ENCODE assay signal across 21 cellular contexts in the genomic region with DNA sequence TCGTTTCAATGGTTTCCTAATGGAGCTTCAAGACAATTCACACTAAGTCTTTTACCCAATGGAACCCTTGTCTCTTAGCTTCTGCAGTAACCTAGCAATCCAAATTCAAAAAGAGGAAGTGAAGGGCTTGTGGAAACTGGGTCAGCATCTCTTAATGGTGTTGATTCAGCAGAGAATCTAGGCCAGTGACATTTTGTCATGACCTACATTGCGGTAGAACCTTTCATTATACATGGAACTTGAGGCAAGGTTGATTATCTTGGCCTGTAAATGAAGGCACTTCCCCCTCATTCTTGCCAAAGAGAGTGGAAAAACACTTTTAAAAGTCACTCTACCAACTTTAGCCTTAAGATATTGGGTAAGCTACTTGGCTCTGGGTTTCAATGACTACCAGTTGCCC. TPM values are rescaled to one million over a fixed set of nuclear protein-coding genes. Genes with fewer than 3 reads are reported as not detected.
DNase-seq lines count a peak whose midpoint lies in the region; ATAC-seq and TF ChIP-seq lines count a peak whose summit lies in the region.
"Had no signal": no experiment of that assay in that cellular context is flagged by ENCODE, and none has a peak within 500 bp of the region (broad histone marks: within the 10 kb centered on the region; RNA-seq: fewer than 3 reads in every experiment).

No MANE protein-coding gene starts in this region.

- no peak overlapping the region for H3K9ac ChIP-seq in MM.1S (ENCODE audit: low read length)
- H3K9ac ChIP-seq: neural progenitor cell had no signal

- no peak for ATAC-seq in GM18505 (IDR thresholded peaks at IDR 0.05; ENCODE audit: unreplicated experiment)
- ATAC-seq: upper lobe of right lung had no signal

- peaks cover 52% of the 10 kb centered on the region for H3K4me1 Mint-ChIP-seq in activated CD4-positive, alpha-beta T cell treated with anti-CD3 and anti-CD28 coated beads, Interleukin-2, amount 10 ng/mL, durations not matched to agents 7 days and 5 days
- H3K4me1 Mint-ChIP-seq in activated T-helper 1 cell treated with anti-CD3 and anti-CD28 coated beads, Interleukin-12 subunit alpha, Interleukin-12 subunit beta, Interleukin-2, Interleukin-4 antibody, amounts not matched to agents 30 ng/mL and 10 ng/mL and 1 ng/mL, durations not matched to agents 14 hours and 24 hours and 36 hours (ENCODE audit: low read depth) = peaks cover 56% of the 10 kb centered on the region

- no peaks in the 10 kb centered on the region for H3K27me3 ChIP-seq in MM.1S (replicated peaks; ENCODE audit: insufficient read depth, low read length)
- no peaks in the 10 kb centered on the region for H3K27me3 ChIP-seq in tibial artery
- H3K27me3 ChIP-seq: neural progenitor cell, upper lobe of right lung had no signal

- no peak overlapping the region for H3K4me3 Mint-ChIP-seq in activated CD4-positive, alpha-beta T cell treated with anti-CD3 and anti-CD28 coated beads, Interleukin-2, amount 10 ng/mL, durations not matched to agents 7 days and 5 days
- no peak overlapping the region for H3K4me3 Mint-ChIP-seq in activated T-helper 1 cell treated with anti-CD3 and anti-CD28 coated beads, Interleukin-12 subunit alpha, Interleukin-12 subunit beta, Interleukin-2, Interleukin-4 antibody, amounts not matched to agents 30 ng/mL and 10 ng/mL and 1 ng/mL, durations not matched to agents 14 hours and 24 hours and 36 hours
- H3K4me3 Mint-ChIP-seq: CD14-positive monocyte; HFFc6; neural progenitor cell; stimulated activated naive B cell treated with anti-CD40 and anti-IgM and Interleukin-4, amounts not matched to agents 10 μg/mL and 1 μg/mL and 100 μg/mL, for 72 hours had no signal

- peak overlapping the region; percentile 43 for H3K27ac Mint-ChIP-seq in activated CD4-positive, alpha-beta T cell treated with anti-CD3 and anti-CD28 coated beads, Interleukin-2, amount 10 ng/mL, durations not matched to agents 7 days and 5 days
- H3K27ac Mint-ChIP-seq in activated T-helper 1 cell treated with anti-CD3 and anti-CD28 coated beads, Interleukin-12 subunit alpha, Interleukin-12 subunit beta, Interleukin-2, Interleukin-4 antibody, amounts not matched to agents 30 ng/mL and 10 ng/mL and 1 ng/mL, durations not matched to agents 14 hours and 24 hours and 36 hours = peak overlapping the region; percentile 3
- H3K27ac Mint-ChIP-seq: activated T-helper 2 cell treated with anti-CD3 and anti-CD28 coated beads, Interferon-gamma antibody, Interleukin-2, Interleukin-4, amounts not matched to agents 10 μg/mL and 5 μg/mL and 100 μg/mL, durations not matched to agents 14 hours and 24 hours and 36 hours; HFFc6; neural progenitor cell; stimulated activated naive B cell treated with anti-CD40 and anti-IgM and Interleukin-4, amounts not matched to agents 10 μg/mL and 1 μg/mL and 100 μg/mL, for 72 hours had no signal

- peaks cover 3% of the 10 kb centered on the region for H3K36me3 Mint-ChIP-seq in activated CD4-positive, alpha-beta T cell treated with anti-CD3 and anti-CD28 coated beads, Interleukin-2, amount 10 ng/mL, durations not matched to agents 7 days and 5 days (ENCODE audit: low read depth)
- H3K36me3 Mint-ChIP-seq in activated T-helper 1 cell treated with anti-CD3 and anti-CD28 coated beads, Interleukin-12 subunit alpha, Interleukin-12 subunit beta, Interleukin-2, Interleukin-4 antibody, amounts not matched to agents 30 ng/mL and 10 ng/mL and 1 ng/mL, durations not matched to agents 14 hours and 24 hours and 36 hours (ENCODE audit: low read depth) = no peaks in the 10 kb centered on the region
- H3K36me3 Mint-ChIP-seq: CD14-positive monocyte; neural progenitor cell; stimulated activated naive B cell treated with anti-CD40 and anti-IgM and Interleukin-4, amounts not matched to agents 10 μg/mL and 1 μg/mL and 100 μg/mL, for 72 hours had no signal

- no peaks in the 10 kb centered on the region for H3K36me3 ChIP-seq in MM.1S (replicated peaks; ENCODE audit: insufficient read depth, low read length)
- no peaks in the 10 kb centered on the region for H3K36me3 ChIP-seq in tibial artery
- H3K36me3 ChIP-seq: neural progenitor cell, upper lobe of right lung had no signal

- H3K4me3 ChIP-seq in MM.1S (ENCODE audit: low read length) (no peak overlapping the region), tibial artery (no peak overlapping the region)
- H3K4me3 ChIP-seq: neural progenitor cell, upper lobe of right lung had no signal

- H3K9me3 ChIP-seq in MM.1S (replicated peaks; ENCODE audit: insufficient read depth, low read length) (no peaks in the 10 kb centered on the region), tibial artery (no peaks in the 10 kb centered on the region)
- H3K9me3 ChIP-seq: upper lobe of right lung had no signal

- intact Hi-C loops in activated T-helper 1 cell treated with anti-CD3 and anti-CD28 coated beads, Interleukin-12 subunit alpha, Interleukin-12 subunit beta, Interleukin-2, Interleukin-4 antibody, amounts not matched to agents 30 ng/mL and 10 ng/mL and 1 ng/mL, durations not matched to agents 14 hours and 24 hours and 36 hours (cut with micrococcal nuclease) = loop anchor here (5.0 to 10.0 kb wide), 2 partner anchors 55 to 133 kb away; partner anchors contain the start of gene C2CD4A
- intact Hi-C loops in tibial artery (cut with DNase I; ENCODE audit: low total_unique reads) = no loop called here

- H3F3A ChIP-seq in MM.1S (ENCODE audit: insufficient read depth, low read length) = no peaks in the 10 kb centered on the region

- TF ChIP-seq POLR2A in GM18505 (IDR thresholded peaks at IDR 0.05; ENCODE audit: borderline replicate concordance, extremely low read depth, insufficient read depth, insufficient read length) = no peak

- no peaks in the 10 kb centered on the region for H3K9me2 ChIP-seq in MM.1S (replicated peaks; ENCODE audit: insufficient read depth, low read length)

- no peak overlapping the region for H2AFZ ChIP-seq in MM.1S (ENCODE audit: low read length)
- H2AFZ ChIP-seq: neural progenitor cell had no signal

- DNase-seq in activated CD4-positive, alpha-beta T cell treated with anti-CD3 and anti-CD28 coated beads, Interleukin-2, amount 10 ng/mL, durations not matched to agents 7 days and 5 days = no peak
- no peak for DNase-seq in activated CD4-positive, alpha-beta T cell treated with anti-CD3 and anti-CD28 coated beads, Interleukin-2, amount 50 U/mL, for 4 hours
- DNase-seq in MM.1S = no peak
- no peak for DNase-seq in activated T-helper 1 cell treated with anti-CD3 and anti-CD28 coated beads, Interleukin-12 subunit alpha, Interleukin-12 subunit beta, Interleukin-2, Interleukin-4 antibody, amounts not matched to agents 30 ng/mL and 10 ng/mL and 1 ng/mL, durations not matched to agents 14 hours and 24 hours and 36 hours (ENCODE audit: low spot score)
- DNase-seq in pons (ENCODE audit: low spot score) = peak; percentile 35
- no peak for DNase-seq in DMS153 (lab: John Stamatoyannopoulos, UW)
- DNase-seq in tibial artery = no peak
- DNase-seq: activated CD4-positive, alpha-beta T cell treated with anti-CD3 and anti-CD28 coated beads for 1 hour; amniotic stem cell; effector CD8-positive, alpha-beta T cell; HFFc6; kidney glomerular epithelial cell; NCI-H2227 treated with DMSO at 0.1 percent for 48 hours; SHP77; stimulated activated naive B cell treated with anti-CD40 and anti-IgM and Interleukin-4, amounts not matched to agents 10 μg/mL and 1 μg/mL and 100 μg/mL, for 72 hours; upper lobe of right lung had no signal

- no peaks in the 10 kb centered on the region for H3K27me3 Mint-ChIP-seq in activated CD4-positive, alpha-beta T cell treated with anti-CD3 and anti-CD28 coated beads, Interleukin-2, amount 10 ng/mL, durations not matched to agents 7 days and 5 days
- peaks cover 2% of the 10 kb centered on the region for H3K27me3 Mint-ChIP-seq in activated T-helper 1 cell treated with anti-CD3 and anti-CD28 coated beads, Interleukin-12 subunit alpha, Interleukin-12 subunit beta, Interleukin-2, Interleukin-4 antibody, amounts not matched to agents 30 ng/mL and 10 ng/mL and 1 ng/mL, durations not matched to agents 14 hours and 24 hours and 36 hours (ENCODE audit: insufficient read depth)

- TF ChIP-seq CTCF in MM.1S (IDR thresholded peaks at IDR 0.05; ENCODE audit: low read length) (no peak), tibial artery (IDR thresholded peaks at IDR 0.05) (no peak)

- POLR2A ChIA-PET in activated CD4-positive, alpha-beta T cell treated with anti-CD3 and anti-CD28 coated beads, Interleukin-2, amount 10 ng/mL, durations not matched to agents 7 days and 5 days (lab: Charles Lee) = no interaction called here

- no peaks in the 10 kb centered on the region for H3K79me2 ChIP-seq in MM.1S (ENCODE audit: low read length)

- CTCF ChIA-PET in activated CD4-positive, alpha-beta T cell treated with anti-CD3 and anti-CD28 coated beads, Interleukin-2, amount 10 ng/mL, durations not matched to agents 7 days and 5 days (lab: Charles Lee) = no interaction called here

- H3K27ac ChIP-seq in MM.1S (ENCODE audit: low read length) = no peak overlapping the region
- H3K27ac ChIP-seq in tibial artery = no peak overlapping the region
- H3K27ac ChIP-seq: neural progenitor cell, upper lobe of right lung had no signal

- no peaks in the 10 kb centered on the region for H4K20me1 ChIP-seq in MM.1S (ENCODE audit: insufficient read depth, low read length)

- H3K4me2 ChIP-seq in MM.1S (ENCODE audit: low read depth, low read length) = peak overlapping the region; percentile 16; the same call in 1 of the 2 replicates
- H3K4me2 ChIP-seq: neural progenitor cell had no signal

- H3K9me3 Mint-ChIP-seq in activated CD4-positive, alpha-beta T cell treated with anti-CD3 and anti-CD28 coated beads, Interleukin-2, amount 10 ng/mL, durations not matched to agents 7 days and 5 days = peaks cover 2% of the 10 kb centered on the region
- no peaks in the 10 kb centered on the region for H3K9me3 Mint-ChIP-seq in activated T-helper 1 cell treated with anti-CD3 and anti-CD28 coated beads, Interleukin-12 subunit alpha, Interleukin-12 subunit beta, Interleukin-2, Interleukin-4 antibody, amounts not matched to agents 30 ng/mL and 10 ng/mL and 1 ng/mL, durations not matched to agents 14 hours and 24 hours and 36 hours
- H3K9me3 Mint-ChIP-seq: activated T-helper 2 cell treated with anti-CD3 and anti-CD28 coated beads, Interferon-gamma antibody, Interleukin-2, Interleukin-4, amounts not matched to agents 10 μg/mL and 5 μg/mL and 100 μg/mL, durations not matched to agents 14 hours and 24 hours and 36 hours; HFFc6 had no signal

- H3K4me1 ChIP-seq in MM.1S (ENCODE audit: low read length) (peaks cover 31% of the 10 kb centered on the region), tibial artery (peaks cover 0 to 20% (median 1%) of the 10 kb centered on the region in 4 donors)
- H3K4me1 ChIP-seq: neural progenitor cell had no signal

RNA-seq across cellular contexts. Expression of gene C2CD4B, which starts 42.8 kb away (rescaled TPM):
- total RNA-seq in activated CD4-positive, alpha-beta T cell treated with anti-CD3 and anti-CD28 coated beads, Interleukin-2, amount 10 ng/mL, durations not matched to agents 7 days and 5 days = not detected
- total RNA-seq in activated T-helper 1 cell treated with anti-CD3 and anti-CD28 coated beads, Interleukin-12 subunit alpha, Interleukin-12 subunit beta, Interleukin-2, Interleukin-4 antibody, amounts not matched to agents 30 ng/mL and 10 ng/mL and 1 ng/mL, durations not matched to agents 14 hours and 24 hours and 36 hours = 0.78 and 0.83 TPM in 2 replicates
- total RNA-seq: HFFc6 had no signal

RNA-seq across cellular contexts. Expression of gene C2CD4A, which starts 55.5 kb away (rescaled TPM):
- not detected for total RNA-seq in activated CD4-positive, alpha-beta T cell treated with anti-CD3 and anti-CD28 coated beads, Interleukin-2, amount 10 ng/mL, durations not matched to agents 7 days and 5 days
- 0.13 and 0.17 TPM in 2 replicates for total RNA-seq in activated T-helper 1 cell treated with anti-CD3 and anti-CD28 coated beads, Interleukin-12 subunit alpha, Interleukin-12 subunit beta, Interleukin-2, Interleukin-4 antibody, amounts not matched to agents 30 ng/mL and 10 ng/mL and 1 ng/mL, durations not matched to agents 14 hours and 24 hours and 36 hours
- total RNA-seq: activated T-helper 2 cell treated with anti-CD3 and anti-CD28 coated beads, Interferon-gamma antibody, Interleukin-2, Interleukin-4, amounts not matched to agents 10 μg/mL and 5 μg/mL and 100 μg/mL, durations not matched to agents 14 hours and 24 hours and 36 hours; HFFc6; mesenteric fat pad had no signal
